Comparison of ENCODE assay signal across 16 cellular contexts in the genomic region with DNA sequence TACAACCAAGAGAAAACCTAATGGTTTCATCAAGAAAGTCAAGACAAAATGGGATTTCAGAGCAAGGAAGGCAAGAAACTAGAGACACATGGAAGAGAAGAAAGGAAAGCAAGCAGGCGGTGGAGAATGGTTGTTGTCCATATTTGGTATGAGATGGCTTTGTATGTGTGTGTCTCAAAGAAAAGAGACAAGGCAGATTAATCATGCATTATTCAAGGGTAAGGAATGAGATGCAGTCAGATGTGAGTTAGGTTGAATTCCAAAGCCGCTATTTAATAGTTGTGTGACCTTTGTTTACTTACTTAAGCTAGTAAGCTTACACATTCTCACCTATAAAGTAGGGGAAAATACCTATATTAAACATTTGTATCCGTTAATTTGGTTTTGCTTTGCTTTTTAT.
A peak's percentile ranks its signal among the peaks of the same experiment; 100 is the strongest.
DNase-seq lines count a peak whose midpoint lies in the region; ATAC-seq and TF ChIP-seq lines count a peak whose summit lies in the region.
"Had no signal": no experiment of that assay in that cellular context is flagged by ENCODE, and none has a peak within 500 bp of the region (broad histone marks: within the 10 kb centered on the region; RNA-seq: fewer than 3 reads in every experiment).

No MANE protein-coding gene starts in this region.

- H3K4me3 ChIP-seq in HFF-Myc (replicated peaks; ENCODE audit: low read depth, low read length), result no peak overlapping the region
- H3K4me3 ChIP-seq: colonic mucosa, SJCRH30, thyroid gland had no signal

- no peak for TF ChIP-seq CTCF in HFF-Myc (IDR thresholded peaks at IDR 0.05; ENCODE audit: low read depth, low read length, missing control alignments)

- DNase-seq in A172 (ENCODE audit: low spot score), result peak; percentile 51
- peak; percentile 32 for DNase-seq in HFF-Myc (ENCODE audit: extremely low read depth, low read depth)
- peak; percentile 47 for DNase-seq in amniotic stem cell (lab: John Stamatoyannopoulos, UW)
- peak; percentile 44 for DNase-seq in glomerular visceral epithelial cell (ENCODE audit: extremely low spot score)
- no peak for DNase-seq in dermis blood vessel endothelial cell
- DNase-seq: 8988T, colonic mucosa, NCI-H1436, NCI-H526, SJCRH30, thyroid gland had no signal

- no peak for ATAC-seq in GM18519 (IDR thresholded peaks at IDR 0.05; ENCODE audit: low FRiP score, unreplicated experiment)
- no peak for ATAC-seq in GM18517 (IDR thresholded peaks at IDR 0.05; ENCODE audit: unreplicated experiment)
- no peak for ATAC-seq in HG02610 (IDR thresholded peaks at IDR 0.05; ENCODE audit: unreplicated experiment)
- ATAC-seq: left lobe of liver; natural killer cell treated with Interleukin-12 subunit alpha and Interleukin-12 subunit beta and Interleukin-15 and Interleukin-18, amount 100 ng/mL, for 72 hours had no signal
